19 cellular contexts compared by ENCODE assay signal in the genomic region with DNA sequence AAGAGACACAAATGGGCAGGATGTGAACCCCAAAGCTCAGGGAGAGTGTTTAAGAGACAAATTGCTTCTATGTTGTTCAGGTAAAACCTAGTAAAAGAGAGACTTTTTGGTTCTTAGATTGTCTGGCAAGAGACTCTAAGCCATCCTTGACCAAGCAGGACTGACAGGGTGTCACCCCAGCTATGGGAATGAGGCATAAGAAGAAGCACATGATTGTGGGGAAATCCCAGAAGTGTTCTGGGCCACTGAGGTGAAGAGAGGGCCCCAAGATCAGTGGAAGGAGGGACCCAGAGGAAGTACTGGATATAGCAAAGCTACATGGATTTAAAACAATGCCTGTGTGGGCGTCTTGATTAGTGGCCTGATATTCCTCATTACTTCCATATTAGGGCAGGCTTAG.
DNase-seq lines count a peak whose midpoint lies in the region; ATAC-seq lines count a peak whose summit lies in the region.
"Had no signal": no experiment of that assay in that cellular context is flagged by ENCODE, and none has a peak within 500 bp of the region (broad histone marks: within the 10 kb centered on the region; RNA-seq: fewer than 3 reads in every experiment).

No MANE protein-coding gene starts in this region.

- peaks cover 18% of the 10 kb centered on the region for H3K79me1 ChIP-seq in trophoblast cell (ENCODE audit: low read length)

- peaks cover 23 to 36% of the 10 kb centered on the region in 2 experiments for H3K4me1 ChIP-seq in trophoblast cell (ENCODE audit: control insufficient read depth in 1 of 2, insufficient read depth in 2 of 2, low read length in 2 of 2)
- H3K4me1 ChIP-seq: parathyroid adenoma had no signal

- H3K9ac ChIP-seq in trophoblast cell (ENCODE audit: low read length) = no peak overlapping the region
- H3K9ac ChIP-seq: BLaER1, parathyroid adenoma had no signal

- H2BK120ac ChIP-seq in trophoblast cell (ENCODE audit: insufficient read depth, low read length, poor library complexity) = peak overlapping the region; percentile 87

- no peak overlapping the region for H2AFZ ChIP-seq in trophoblast cell (ENCODE audit: insufficient read depth, low read length, poor library complexity)
- H2AFZ ChIP-seq: parathyroid adenoma, PC-9 had no signal

- peak; percentile 37 for DNase-seq in activated CD8-positive, alpha-beta memory T cell treated with anti-CD3 and anti-CD28 coated beads for 24 hours
- no peak for DNase-seq in activated CD8-positive, alpha-beta memory T cell treated with anti-CD3 and anti-CD28 coated beads, Interleukin-2, amount 50 U/mL, for 48 hours
- DNase-seq in dermis blood vessel endothelial cell (peak; percentile 47), trophoblast cell (no peak), islet precursor cell (no peak), NCI-H1105 (lab: John Stamatoyannopoulos, UW) (no peak)
- DNase-seq in effector memory CD8-positive, alpha-beta T cell = no peak
- DNase-seq: activated CD4-positive, alpha-beta T cell treated with anti-CD3 and anti-CD28 coated beads, Interleukin-2, amount 10 ng/mL, durations not matched to agents 24 days and 14 days; activated naive CD4-positive, alpha-beta T cell treated with anti-CD3 and anti-CD28 coated beads, Interleukin-2, amount 50 U/mL, for 16 hours; dorsolateral prefrontal cortex; heart left ventricle; NCI-H1417; NCI-H2171; NCI-H748 treated with DMSO at 0.1 percent for 48 hours; PC-9; tibial artery had no signal

- peak; percentile 61 for ATAC-seq in HG02610 (IDR thresholded peaks at IDR 0.05; ENCODE audit: unreplicated experiment)
- no peak for ATAC-seq in effector memory CD8-positive, alpha-beta T cell (replicated peaks)

- no peak overlapping the region for H3K23ac ChIP-seq in trophoblast cell (ENCODE audit: low read length)

- H3K27ac Mint-ChIP-seq in effector memory CD8-positive, alpha-beta T cell = no peak overlapping the region
- H3K27ac Mint-ChIP-seq: activated CD4-positive, alpha-beta T cell treated with anti-CD3 and anti-CD28 coated beads, Interleukin-2, amount 10 ng/mL, durations not matched to agents 24 days and 14 days had no signal

- no peaks in the 10 kb centered on the region for H3K27me3 ChIP-seq in trophoblast cell (ENCODE audit: insufficient read depth, low read length)
- H3K27me3 ChIP-seq: BLaER1, dorsolateral prefrontal cortex, heart left ventricle, tibial artery had no signal

- H3K9me3 Mint-ChIP-seq in effector memory CD8-positive, alpha-beta T cell = no peaks in the 10 kb centered on the region

- no peak overlapping the region for H3K27ac ChIP-seq in trophoblast cell (ENCODE audit: low read depth, low read length)
- H3K27ac ChIP-seq: BLaER1, dorsolateral prefrontal cortex, parathyroid adenoma, PC-9, tibial artery had no signal

- peaks cover 0 to 2% of the 10 kb centered on the region in 2 experiments for H3K36me3 ChIP-seq in trophoblast cell (ENCODE audit: control insufficient read depth in 1 of 2, insufficient read depth in 2 of 2, low read length in 2 of 2)
- H3K36me3 ChIP-seq: tibial artery had no signal

- H3K27me3 Mint-ChIP-seq in effector memory CD8-positive, alpha-beta T cell = peaks cover 56 to 79% of the 10 kb centered on the region in 2 donors

- peak overlapping the region; percentile 75 for H2BK5ac ChIP-seq in trophoblast cell (ENCODE audit: low read depth, low read length, poor library complexity)

- peak overlapping the region; percentile 79 for H3K18ac ChIP-seq in trophoblast cell (ENCODE audit: low read length)

- WGBS in trophoblast cell (ENCODE audit: extremely low coverage, insufficient coverage, insufficient read length) = no CpG with 5 or more reads among the region's 1 CpG

- peak overlapping the region; percentile 78 for H4K91ac ChIP-seq in trophoblast cell (ENCODE audit: low read depth, low read length)

- no peak overlapping the region for H3K4me3 Mint-ChIP-seq in effector memory CD8-positive, alpha-beta T cell
- H3K4me3 Mint-ChIP-seq: activated CD4-positive, alpha-beta T cell treated with anti-CD3 and anti-CD28 coated beads, Interleukin-2, amount 10 ng/mL, durations not matched to agents 24 days and 14 days had no signal

- peak overlapping the region; percentile 98 for H2BK12ac ChIP-seq in trophoblast cell (ENCODE audit: low read length)

- H3K79me2 ChIP-seq in trophoblast cell (ENCODE audit: control insufficient read depth, insufficient read depth, low read length, poor library complexity) = peaks cover 2% of the 10 kb centered on the region

- H4K8ac ChIP-seq in trophoblast cell (ENCODE audit: low read depth, low read length) = peak overlapping the region; percentile 70

- peaks cover 8% of the 10 kb centered on the region for H3K36me3 Mint-ChIP-seq in effector memory CD8-positive, alpha-beta T cell (ENCODE audit: insufficient read depth)

- H3K4me2 ChIP-seq in trophoblast cell (ENCODE audit: low read length) = no peak overlapping the region
- H3K4me2 ChIP-seq: BLaER1, PC-9 had no signal

- H3K14ac ChIP-seq in trophoblast cell (ENCODE audit: low read length) = peak overlapping the region; percentile 65

- H2AK5ac ChIP-seq in trophoblast cell (ENCODE audit: low read length) = peak overlapping the region; percentile 92

- no peak overlapping the region for H3K4me3 ChIP-seq in trophoblast cell (ENCODE audit: low read depth, low read length)
- H3K4me3 ChIP-seq: BLaER1, dorsolateral prefrontal cortex, heart left ventricle, PC-9, tibial artery had no signal

- H3K4ac ChIP-seq in trophoblast cell (ENCODE audit: low read depth, low read length) = peak overlapping the region; percentile 83

- peaks cover 15 to 19% of the 10 kb centered on the region in 2 donors for H3K4me1 Mint-ChIP-seq in effector memory CD8-positive, alpha-beta T cell (ENCODE audit: low read depth in 2 of 2)

- H3K9me3 ChIP-seq in trophoblast cell (ENCODE audit: insufficient read depth, low read depth, low read length) = no peaks in the 10 kb centered on the region
- H3K9me3 ChIP-seq: BLaER1, heart left ventricle, tibial artery had no signal

- H4K12ac ChIP-seq in trophoblast cell (ENCODE audit: low read depth, low read length) = no peak overlapping the region

Comparison
In these comparisons a context has a peak if more than half of its experiments do, and no peak if none do; other contexts are left out.
1. DNase-seq: peak in activated CD8-positive, alpha-beta memory T cell treated with anti-CD3 and anti-CD28 coated beads for 24 hours (single experiment) and dermis blood vessel endothelial cell (single experiment); none in activated CD8-positive, alpha-beta memory T cell treated with anti-CD3 and anti-CD28 coated beads, Interleukin-2, amount 50 U/mL, for 48 hours (single experiment), trophoblast cell (0 of 2), islet precursor cell (single experiment), NCI-H1105 (single experiment) and effector memory CD8-positive, alpha-beta T cell (0 of 3).